ENCODE assay signal across 8 cellular contexts in the genomic region with DNA sequence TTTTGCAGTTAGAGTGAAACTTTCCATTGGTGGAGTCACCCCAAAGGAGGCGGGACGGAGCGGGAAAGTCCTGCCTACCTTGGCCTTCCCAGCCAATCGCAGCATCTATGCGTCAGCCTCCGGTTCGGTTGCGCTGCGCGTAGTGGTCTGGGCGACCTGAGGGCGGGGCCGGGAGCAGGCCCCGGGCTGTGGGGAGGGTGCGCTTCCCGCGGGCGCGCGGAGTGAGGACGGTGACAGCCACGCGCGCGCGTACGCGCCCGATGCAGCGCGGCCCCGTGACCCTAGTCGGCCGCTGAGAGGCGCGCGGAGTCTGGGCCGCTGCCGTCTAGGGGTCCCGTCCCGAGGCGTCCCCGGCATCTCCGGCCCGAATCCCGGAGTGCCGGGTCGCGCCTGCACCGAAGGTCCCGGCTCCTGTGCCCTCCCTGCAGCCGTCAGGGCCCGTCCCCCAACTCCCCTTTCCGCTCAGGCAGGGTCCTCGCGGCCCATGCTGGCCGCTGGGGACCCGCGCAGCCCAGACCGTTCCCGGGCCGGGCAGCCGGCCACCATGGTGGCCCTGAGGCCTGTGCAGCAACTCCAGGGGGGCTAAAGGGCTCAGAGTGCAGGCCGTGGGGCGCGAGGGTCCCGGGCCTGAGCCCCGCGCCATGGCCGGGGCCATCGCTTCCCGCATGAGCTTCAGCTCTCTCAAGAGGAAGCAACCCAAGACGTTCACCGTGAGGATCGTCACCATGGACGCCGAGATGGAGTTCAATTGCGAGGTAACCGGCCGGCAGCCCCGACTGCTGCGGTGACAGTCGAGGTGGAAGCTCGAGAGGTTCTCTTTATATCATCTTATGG. TPM values are rescaled to one million over a fixed set of nuclear protein-coding genes. Genes with fewer than 3 reads are reported as not detected.
A peak's percentile ranks its signal among the peaks of the same experiment; 100 is the strongest.
DNase-seq lines count a peak whose midpoint lies in the region; ATAC-seq and TF ChIP-seq lines count a peak whose summit lies in the region.

A gene (plus strand): TSS at position 276 of the 834 bp plus-strand sequence. CDS start 366 bp downstream, at position 642.

- H3K4me3 Mint-ChIP-seq in dendritic cell treated with granulocyte-macrophage colony-stimulating factor and Interleukin-4, amounts not matched to agents 40 ng/mL and 50 ng/mL, for 4 days: peak within 1 kb of the TSS; percentile 89

- H3K4me3 ChIP-seq in left lung: peak within 1 kb of the TSS; percentile 75 to 96

- DNase-seq in CD1c-positive myeloid dendritic cell (ENCODE audit: extremely low spot score) (peak; percentile 100), NCI-H774 (lab: John Stamatoyannopoulos, UW) (peak; percentile 95), left lung (peak; percentile 99)
- DNase-seq in activated CD4-positive, alpha-beta T cell treated with anti-CD3 and anti-CD28 coated beads, Interleukin-2, amount 50 U/mL, for 4 hours: peak; percentile 96 to 97
- DNase-seq in stimulated activated CD4-positive, alpha-beta T cell treated with anti-CD3 and anti-CD28 coated beads, Interleukin-2, amount 100 ng/mL, for 48 hours: peak; percentile 94 to 95

- H3K36me3 ChIP-seq in left lung: no peaks in the 10 kb centered on the region

- intact Hi-C loops in dendritic cell treated with granulocyte-macrophage colony-stimulating factor and Interleukin-4, amounts not matched to agents 40 ng/mL and 50 ng/mL, for 4 days (cut with micrococcal nuclease): no loop called here
- intact Hi-C loops in left lung (cut with DNase I): no loop called here

- no peak for TF ChIP-seq CTCF in left lung (IDR thresholded peaks at IDR 0.05)

- H3K27me3 Mint-ChIP-seq in dendritic cell treated with granulocyte-macrophage colony-stimulating factor and Interleukin-4, amounts not matched to agents 40 ng/mL and 50 ng/mL, for 4 days: no peaks in the 10 kb centered on the region

- peak within 1 kb of the TSS; percentile 90 for H3K27ac Mint-ChIP-seq in dendritic cell treated with granulocyte-macrophage colony-stimulating factor and Interleukin-4, amounts not matched to agents 40 ng/mL and 50 ng/mL, for 4 days

- peaks cover 28% of the 10 kb centered on the region for H3K36me3 Mint-ChIP-seq in dendritic cell treated with granulocyte-macrophage colony-stimulating factor and Interleukin-4, amounts not matched to agents 40 ng/mL and 50 ng/mL, for 4 days (ENCODE audit: low read depth)

- no peaks in the 10 kb centered on the region for H3K9me3 ChIP-seq in left lung

- ATAC-seq in GM19395 (IDR thresholded peaks at IDR 0.05; ENCODE audit: unreplicated experiment) (peak; percentile 95), HG03565 (IDR thresholded peaks at IDR 0.05; ENCODE audit: unreplicated experiment) (peak; percentile 96), left lung (peak; percentile 99)

- no peaks in the 10 kb centered on the region for H3K9me3 Mint-ChIP-seq in dendritic cell treated with granulocyte-macrophage colony-stimulating factor and Interleukin-4, amounts not matched to agents 40 ng/mL and 50 ng/mL, for 4 days

- peaks cover 6 to 33% of the 10 kb centered on the region in 2 donors for H3K4me1 ChIP-seq in left lung

- no peaks in the 10 kb centered on the region for H3K27me3 ChIP-seq in left lung

- H3K4me1 Mint-ChIP-seq in dendritic cell treated with granulocyte-macrophage colony-stimulating factor and Interleukin-4, amounts not matched to agents 40 ng/mL and 50 ng/mL, for 4 days (ENCODE audit: low read depth): peaks cover 19% of the 10 kb centered on the region

- peak within 1 kb of the TSS; percentile 94 to 96 for H3K27ac ChIP-seq in left lung

RNA-seq across cellular contexts. Expression of the gene that starts here (rescaled TPM):
- total RNA-seq in left lung: 10 to 100 TPM; 45.2 to 65.3 TPM

Comparison
In these comparisons a context has a peak if more than half of its experiments do, and no peak if none do; other contexts are left out.
1. Peak in every context shown above with its lines: DNase-seq, ATAC-seq, H3K4me3 ChIP-seq and H3K27ac ChIP-seq.